In genomic region chr1:24221246-24221645, GRCh38 we compare ENCODE assay signal across 37 cellular contexts. TPM values are rescaled to one million over a fixed set of nuclear protein-coding genes. Genes with fewer than 3 reads are reported as not detected.
"Had no signal": no experiment of that assay in that cellular context is flagged by ENCODE, and none has a peak within 500 bp of the region (broad histone marks: within the 10 kb centered on the region; RNA-seq: fewer than 3 reads in every experiment).

No MANE protein-coding gene starts in this region.

- H3K4me3 ChIP-seq: MG63 had no signal

- H3K27me3 ChIP-seq: MG63 had no signal

- H3K36me3 ChIP-seq: MG63 had no signal

- H3K9me3 ChIP-seq: MG63 had no signal

- DNase-seq: Karpas-422, MG63, MM.1S, MV-4-11, NCI-H1048, NCI-H1092, NCI-H1092 treated with DMSO at 0.1 percent for 48 hours, NCI-H1105, NCI-H1105 treated with DMSO at 0.1 percent for 48 hours, NCI-H1417, NCI-H1417 treated with DMSO at 0.1 percent for 48 hours, NCI-H1436, NCI-H1436 treated with DMSO at 0.1 percent for 48 hours, NCI-H146, NCI-H1694, NCI-H1694 treated with DMSO at 0.1 percent for 48 hours, NCI-H187, NCI-H187 treated with DMSO at 0.1 percent for 48 hours, NCI-H1930, NCI-H2029, NCI-H2029 treated with DMSO at 0.1 percent for 48 hours, NCI-H2081, NCI-H2081 treated with DMSO at 0.1 percent for 48 hours, NCI-H2107, NCI-H2171, NCI-H2171 treated with DMSO at 0.1 percent for 48 hours, NCI-H2227 treated with DMSO at 0.1 percent for 48 hours, NCI-H226, NCI-H345, NCI-H446, NCI-H446 treated with DMSO at 0.1 percent for 48 hours, NCI-H510A, NCI-H510A treated with DMSO at 0.1 percent for 48 hours, NCI-H524, NCI-H524 treated with DMSO at 0.1 percent for 48 hours, NCI-H526 had no signal

RNA-seq across cellular contexts. Expression of gene IFNLR1, which starts 34.2 kb away (rescaled TPM):
- total RNA-seq: LHCN-M2 had no signal
